In genomic region chr2:38266382-38267051, GRCh38 we compare ENCODE assay signal across 23 cellular contexts.
DNase-seq lines count a peak whose midpoint lies in the region; ATAC-seq and TF ChIP-seq lines count a peak whose summit lies in the region.
"Had no signal": no experiment of that assay in that cellular context is flagged by ENCODE, and none has a peak within 500 bp of the region (broad histone marks: within the 10 kb centered on the region; RNA-seq: fewer than 3 reads in every experiment).

No MANE protein-coding gene starts in this region.

- no peaks in the 10 kb centered on the region for H3K27me3 ChIP-seq in neutrophil
- H3K27me3 ChIP-seq: adrenal gland had no signal

- no peaks in the 10 kb centered on the region for H3K36me3 ChIP-seq in neutrophil
- H3K36me3 ChIP-seq: adrenal gland had no signal

- H3K4me1 ChIP-seq in neutrophil (ENCODE audit: control insufficient read depth in 1 of 2, insufficient read depth in 1 of 2, low read depth in 1 of 2, low read length in 1 of 2): peaks cover 60 to 62% of the 10 kb centered on the region in 2 experiments

- peaks cover 15% of the 10 kb centered on the region for H3K9me3 Mint-ChIP-seq in activated T-helper 1 cell treated with anti-CD3 and anti-CD28 coated beads, Interleukin-12 subunit alpha, Interleukin-12 subunit beta, Interleukin-2, Interleukin-4 antibody, amounts not matched to agents 30 ng/mL and 10 ng/mL and 1 ng/mL, durations not matched to agents 14 hours and 24 hours and 36 hours

- no peak for ATAC-seq in GM21367 (IDR thresholded peaks at IDR 0.05; ENCODE audit: unreplicated experiment)
- ATAC-seq in HG02884 (IDR thresholded peaks at IDR 0.05; ENCODE audit: unreplicated experiment): no peak
- ATAC-seq: SK-N-SH treated with all-trans-retinoic acid at 6 μM for 48 hours had no signal

- H3K4me3 ChIP-seq in neutrophil (ENCODE audit: low read depth in 1 of 2, low read length in 1 of 2): no peak overlapping the region
- H3K4me3 ChIP-seq: adrenal gland, skin epidermis had no signal

- H3K36me3 Mint-ChIP-seq in activated T-helper 1 cell treated with anti-CD3 and anti-CD28 coated beads, Interleukin-12 subunit alpha, Interleukin-12 subunit beta, Interleukin-2, Interleukin-4 antibody, amounts not matched to agents 30 ng/mL and 10 ng/mL and 1 ng/mL, durations not matched to agents 14 hours and 24 hours and 36 hours (ENCODE audit: low read depth): peaks cover 4% of the 10 kb centered on the region

- peak overlapping the region; percentile 76 for H3K27ac ChIP-seq in neutrophil

- DNase-seq in AML-193 (lab: John Stamatoyannopoulos, UW): peak; percentile 3 to 6
- peak; percentile 12 for DNase-seq in M059J (ENCODE audit: low read depth)
- DNase-seq in activated T-helper 1 cell treated with anti-CD3 and anti-CD28 coated beads, Interleukin-12 subunit alpha, Interleukin-12 subunit beta, Interleukin-2, Interleukin-4 antibody, amounts not matched to agents 30 ng/mL and 10 ng/mL and 1 ng/mL, durations not matched to agents 14 hours and 24 hours and 36 hours (ENCODE audit: low spot score): no peak
- DNase-seq in medulla oblongata (ENCODE audit: extremely low spot score): no peak
- no peak for DNase-seq in RKO (ENCODE audit: low spot score)
- DNase-seq: activated CD8-positive, alpha-beta memory T cell treated with anti-CD3 and anti-CD28 coated beads, Interleukin-2, amount 50 U/mL, for 4 hours; activated effector memory CD4-positive, alpha-beta T cell treated with anti-CD3 and anti-CD28 coated beads, Interleukin-2, amount 50 U/mL, for 16 hours; adrenal gland; C1 segment of cervical spinal cord; effector CD8-positive, alpha-beta T cell; KG1; kidney glomerular epithelial cell; NCI-H1048; NCI-H187 treated with DMSO at 0.1 percent for 48 hours; NCI-H526; occipital lobe; stimulated activated CD4-positive, alpha-beta T cell treated with anti-CD3 and anti-CD28 coated beads, Interleukin-2, amount 100 ng/mL, for 24 hours had no signal

- TF ChIP-seq CTCF in neutrophil (IDR thresholded peaks at IDR 0.05): no peak

- no peak overlapping the region for H3K4me3 Mint-ChIP-seq in activated T-helper 1 cell treated with anti-CD3 and anti-CD28 coated beads, Interleukin-12 subunit alpha, Interleukin-12 subunit beta, Interleukin-2, Interleukin-4 antibody, amounts not matched to agents 30 ng/mL and 10 ng/mL and 1 ng/mL, durations not matched to agents 14 hours and 24 hours and 36 hours
- H3K4me3 Mint-ChIP-seq: T-helper 2 cell treated with Interferon-gamma antibody and Interleukin-4, amounts not matched to agents 5 μg/mL and 100 μg/mL, for 36 hours had no signal

- H3K27ac Mint-ChIP-seq in activated T-helper 1 cell treated with anti-CD3 and anti-CD28 coated beads, Interleukin-12 subunit alpha, Interleukin-12 subunit beta, Interleukin-2, Interleukin-4 antibody, amounts not matched to agents 30 ng/mL and 10 ng/mL and 1 ng/mL, durations not matched to agents 14 hours and 24 hours and 36 hours: peak overlapping the region; percentile 59
- H3K27ac Mint-ChIP-seq: T-helper 2 cell treated with Interferon-gamma antibody and Interleukin-4, amounts not matched to agents 5 μg/mL and 100 μg/mL, for 36 hours had no signal

- intact Hi-C loops in activated T-helper 1 cell treated with anti-CD3 and anti-CD28 coated beads, Interleukin-12 subunit alpha, Interleukin-12 subunit beta, Interleukin-2, Interleukin-4 antibody, amounts not matched to agents 30 ng/mL and 10 ng/mL and 1 ng/mL, durations not matched to agents 14 hours and 24 hours and 36 hours (cut with micrococcal nuclease): no loop called here

- H3K9me3 ChIP-seq in neutrophil: no peaks in the 10 kb centered on the region
- H3K9me3 ChIP-seq: adrenal gland had no signal

- no peaks in the 10 kb centered on the region for H3K27me3 Mint-ChIP-seq in activated T-helper 1 cell treated with anti-CD3 and anti-CD28 coated beads, Interleukin-12 subunit alpha, Interleukin-12 subunit beta, Interleukin-2, Interleukin-4 antibody, amounts not matched to agents 30 ng/mL and 10 ng/mL and 1 ng/mL, durations not matched to agents 14 hours and 24 hours and 36 hours (ENCODE audit: insufficient read depth)

- peaks cover 20% of the 10 kb centered on the region for H3K4me1 Mint-ChIP-seq in activated T-helper 1 cell treated with anti-CD3 and anti-CD28 coated beads, Interleukin-12 subunit alpha, Interleukin-12 subunit beta, Interleukin-2, Interleukin-4 antibody, amounts not matched to agents 30 ng/mL and 10 ng/mL and 1 ng/mL, durations not matched to agents 14 hours and 24 hours and 36 hours (ENCODE audit: low read depth)

Comparison
In these comparisons a context has a peak if more than half of its experiments do, and no peak if none do; other contexts are left out.
1. DNase-seq: peak in AML-193 (2 of 2) and M059J (single experiment); none in activated T-helper 1 cell treated with anti-CD3 and anti-CD28 coated beads, Interleukin-12 subunit alpha, Interleukin-12 subunit beta, Interleukin-2, Interleukin-4 antibody, amounts not matched to agents 30 ng/mL and 10 ng/mL and 1 ng/mL, durations not matched to agents 14 hours and 24 hours and 36 hours (single experiment), medulla oblongata (single experiment) and RKO (single experiment).